19 cellular contexts compared by ENCODE assay signal in genomic region chr10:131889755-131890154, GRCh38.
"Had no signal": no experiment of that assay in that cellular context is flagged by ENCODE, and none has a peak within 500 bp of the region (broad histone marks: within the 10 kb centered on the region; RNA-seq: fewer than 3 reads in every experiment).

No MANE protein-coding gene starts in this region.

- H3K36me3 Mint-ChIP-seq: activated naive CD8-positive, alpha-beta T cell treated with anti-CD3 and anti-CD28 coated beads, Interleukin-2, amount 10 ng/mL, durations not matched to agents 7 days and 5 days had no signal

- ATAC-seq: activated CD4-positive, CD25-positive, alpha-beta regulatory T cell treated with anti-CD3 and anti-CD28 coated beads, Interleukin-2, amount 50 U/mL, for 24 hours; activated CD8-positive, alpha-beta T cell treated with anti-CD3 and anti-CD28 coated beads for 36 hours; activated T-cell treated with anti-CD3 and anti-CD28 coated beads, Interleukin-2, amount 50 U/mL, for 72 hours; PC-3 had no signal

- H3K36me3 ChIP-seq: adrenal gland had no signal

- DNase-seq: activated CD4-positive, alpha-beta T cell treated with anti-CD3 and anti-CD28 coated beads for 4 hours; activated CD8-positive, alpha-beta memory T cell treated with anti-CD3 and anti-CD28 coated beads, Interleukin-2, amount 50 U/mL, for 4 hours; activated CD8-positive, alpha-beta T cell treated with anti-CD3 and anti-CD28 coated beads for 36 hours; activated naive CD4-positive, alpha-beta T cell treated with anti-CD3 and anti-CD28 coated beads, Interleukin-2, amount 50 U/mL, for 16 hours; activated naive CD8-positive, alpha-beta T cell treated with anti-CD3 and anti-CD28 coated beads, Interleukin-2, amount 10 ng/mL, durations not matched to agents 7 days and 5 days; activated T-cell treated with anti-CD3 and anti-CD28 coated beads, Interleukin-2, amount 50 U/mL, for 72 hours; adrenal gland; anterior cingulate cortex; Kasumi-1; NCI-H1105 treated with DMSO at 0.1 percent for 48 hours; NCI-H1436 treated with DMSO at 0.1 percent for 48 hours; NCI-H187; NCI-H2081; NCI-H510A treated with DMSO at 0.1 percent for 48 hours; PC-3; SHP77 treated with DMSO at 0.1 percent for 48 hours had no signal

- H3K27ac Mint-ChIP-seq: activated CD8-positive, alpha-beta T cell treated with anti-CD3 and anti-CD28 coated beads for 36 hours; activated naive CD8-positive, alpha-beta T cell treated with anti-CD3 and anti-CD28 coated beads, Interleukin-2, amount 10 ng/mL, durations not matched to agents 7 days and 5 days; activated T-cell treated with anti-CD3 and anti-CD28 coated beads, Interleukin-2, amount 50 U/mL, for 72 hours; activated T-helper 2 cell treated with anti-CD3 and anti-CD28 coated beads, Interferon-gamma antibody, Interleukin-2, Interleukin-4, amounts not matched to agents 10 μg/mL and 5 μg/mL and 100 μg/mL, durations not matched to agents 14 hours and 24 hours and 36 hours; T-helper 1 cell treated with Interleukin-12 subunit alpha and Interleukin-12 subunit beta and Interleukin-4 antibody, amounts not matched to agents 30 μg/mL and 1 μg/mL, for 36 hours had no signal

- H3K9me3 Mint-ChIP-seq: activated CD8-positive, alpha-beta T cell treated with anti-CD3 and anti-CD28 coated beads for 36 hours; activated naive CD8-positive, alpha-beta T cell treated with anti-CD3 and anti-CD28 coated beads, Interleukin-2, amount 10 ng/mL, durations not matched to agents 7 days and 5 days; activated T-cell treated with anti-CD3 and anti-CD28 coated beads, Interleukin-2, amount 50 U/mL, for 72 hours; activated T-helper 2 cell treated with anti-CD3 and anti-CD28 coated beads, Interferon-gamma antibody, Interleukin-2, Interleukin-4, amounts not matched to agents 10 μg/mL and 5 μg/mL and 100 μg/mL, durations not matched to agents 14 hours and 24 hours and 36 hours; T-helper 1 cell treated with Interleukin-12 subunit alpha and Interleukin-12 subunit beta and Interleukin-4 antibody, amounts not matched to agents 30 μg/mL and 1 μg/mL, for 36 hours had no signal

- H3K27me3 ChIP-seq: adrenal gland had no signal

- H3K27ac ChIP-seq: adrenal gland had no signal

- H3K4me3 Mint-ChIP-seq: activated CD8-positive, alpha-beta T cell treated with anti-CD3 and anti-CD28 coated beads for 36 hours; activated naive CD8-positive, alpha-beta T cell treated with anti-CD3 and anti-CD28 coated beads, Interleukin-2, amount 10 ng/mL, durations not matched to agents 7 days and 5 days; activated T-cell treated with anti-CD3 and anti-CD28 coated beads, Interleukin-2, amount 50 U/mL, for 72 hours; T-helper 1 cell treated with Interleukin-12 subunit alpha and Interleukin-12 subunit beta and Interleukin-4 antibody, amounts not matched to agents 30 μg/mL and 1 μg/mL, for 36 hours had no signal

- H3K27me3 Mint-ChIP-seq: activated CD8-positive, alpha-beta T cell treated with anti-CD3 and anti-CD28 coated beads for 36 hours had no signal

- H3K9me3 ChIP-seq: adrenal gland had no signal

- H3K4me3 ChIP-seq: adrenal gland had no signal
